21 cellular contexts compared by ENCODE assay signal in genomic region chr4:152563209-152563608, GRCh38. TPM values are rescaled to one million over a fixed set of nuclear protein-coding genes. Genes with fewer than 3 reads are reported as not detected.
DNase-seq lines count a peak whose midpoint lies in the region; ATAC-seq and TF ChIP-seq lines count a peak whose summit lies in the region.
"Had no signal": no experiment of that assay in that cellular context is flagged by ENCODE, and none has a peak within 500 bp of the region (broad histone marks: within the 10 kb centered on the region; RNA-seq: fewer than 3 reads in every experiment).

No MANE protein-coding gene starts in this region.

- intact Hi-C loops in activated CD4-positive, alpha-beta T cell treated with anti-CD3 and anti-CD28 coated beads, Interleukin-2, amount 10 ng/mL, durations not matched to agents 24 days and 14 days (cut with micrococcal nuclease) = no loop called here
- intact Hi-C loops in Right ventricle myocardium superior (cut with DNase I) = no loop called here

- no peak overlapping the region for H3K9ac ChIP-seq in endodermal cell (ENCODE audit: extremely low read depth, low read length, poor library complexity, severe bottlenecking)
- H3K9ac ChIP-seq: BLaER1, KMS-11, SK-N-SH had no signal

- H3K27ac Mint-ChIP-seq in activated CD4-positive, alpha-beta T cell treated with anti-CD3 and anti-CD28 coated beads, Interleukin-2, amount 10 ng/mL, durations not matched to agents 24 days and 14 days = no peak overlapping the region
- peak overlapping the region; percentile 12 for H3K27ac Mint-ChIP-seq in memory B cell
- H3K27ac Mint-ChIP-seq in endodermal cell = no peak overlapping the region
- H3K27ac Mint-ChIP-seq: CD4-positive, alpha-beta T cell; IgD-negative memory B cell had no signal

- no peak overlapping the region for H3K4me3 Mint-ChIP-seq in activated CD4-positive, alpha-beta T cell treated with anti-CD3 and anti-CD28 coated beads, Interleukin-2, amount 10 ng/mL, durations not matched to agents 24 days and 14 days
- peak overlapping the region; percentile 34 for H3K4me3 Mint-ChIP-seq in memory B cell
- no peak overlapping the region for H3K4me3 Mint-ChIP-seq in endodermal cell
- H3K4me3 Mint-ChIP-seq: CD4-positive, alpha-beta T cell had no signal

- no peak overlapping the region for H3K27ac ChIP-seq in endodermal cell (ENCODE audit: low read depth, low read length)
- H3K27ac ChIP-seq: BLaER1, HL-60, KMS-11 had no signal

- no peaks in the 10 kb centered on the region for H3K9me3 ChIP-seq in endodermal cell (ENCODE audit: control insufficient read depth, low read length)
- H3K9me3 ChIP-seq: BLaER1, SK-N-SH had no signal

- WGBS in endodermal cell (ENCODE audit: insufficient coverage in 1 of 2, insufficient read length in 1 of 2), 2 experiments = 80 to 100% methylated on average over 1 to 2 of the region's 2 CpGs

- no peaks in the 10 kb centered on the region for H3K36me3 Mint-ChIP-seq in activated CD4-positive, alpha-beta T cell treated with anti-CD3 and anti-CD28 coated beads, Interleukin-2, amount 10 ng/mL, durations not matched to agents 24 days and 14 days (ENCODE audit: low read depth)
- H3K36me3 Mint-ChIP-seq in memory B cell (no peaks in the 10 kb centered on the region), endodermal cell (ENCODE audit: low read depth) (no peaks in the 10 kb centered on the region)
- H3K36me3 Mint-ChIP-seq: IgD-negative memory B cell had no signal

- H3K4me1 Mint-ChIP-seq in activated CD4-positive, alpha-beta T cell treated with anti-CD3 and anti-CD28 coated beads, Interleukin-2, amount 10 ng/mL, durations not matched to agents 24 days and 14 days = peaks cover 4% of the 10 kb centered on the region
- H3K4me1 Mint-ChIP-seq in memory B cell (peaks cover 23% of the 10 kb centered on the region), endodermal cell (peaks cover 4% of the 10 kb centered on the region)

- no peaks in the 10 kb centered on the region for H3K4me1 ChIP-seq in endodermal cell (ENCODE audit: control insufficient read depth, insufficient read depth, low read length)
- H3K4me1 ChIP-seq: BLaER1 had no signal

- no peaks in the 10 kb centered on the region for H3K27me3 ChIP-seq in endodermal cell (ENCODE audit: control insufficient read depth, insufficient read depth, low read length, poor library complexity, severe bottlenecking)
- H3K27me3 ChIP-seq: BLaER1 had no signal

- peak; percentile 43 for DNase-seq in activated CD4-positive, alpha-beta T cell treated with anti-CD3 and anti-CD28 coated beads, Interleukin-2, amount 10 ng/mL, durations not matched to agents 24 days and 14 days
- DNase-seq in activated CD4-positive, alpha-beta T cell treated with anti-CD3 and anti-CD28 coated beads, Interleukin-2, amount 50 U/mL, for 1 hour = no peak
- DNase-seq in OCI-M1 (lab: John Stamatoyannopoulos, UW) (peak; percentile 49), memory B cell (ENCODE audit: low spot score in 2 of 2) (no peak), endodermal cell (no peak), NCI-H748 treated with DMSO at 0.1 percent for 48 hours (lab: John Stamatoyannopoulos, UW) (no peak), Right ventricle myocardium superior (no peak)
- DNase-seq: CD4-positive, alpha-beta T cell; NCI-H1092 treated with DMSO at 0.1 percent for 48 hours; NCI-H1436; NCI-H187; NCI-H2107; NCI-H524 treated with DMSO at 0.1 percent for 48 hours; NCI-H82; NK-92 treated with Interleukin-12 subunit alpha and Interleukin-12 subunit beta, amount 100 ng/mL, for 24 hours; SK-N-SH had no signal

- H3K9me3 Mint-ChIP-seq in activated CD4-positive, alpha-beta T cell treated with anti-CD3 and anti-CD28 coated beads, Interleukin-2, amount 10 ng/mL, durations not matched to agents 24 days and 14 days = no peaks in the 10 kb centered on the region
- no peaks in the 10 kb centered on the region for H3K9me3 Mint-ChIP-seq in memory B cell
- no peaks in the 10 kb centered on the region for H3K9me3 Mint-ChIP-seq in endodermal cell
- H3K9me3 Mint-ChIP-seq: CD4-positive, alpha-beta T cell; IgD-negative memory B cell had no signal

- no peak for TF ChIP-seq CTCF in endodermal cell (conservative IDR thresholded peaks at IDR 0.05)

- H3K4me3 ChIP-seq in endodermal cell (ENCODE audit: low read length) = no peak overlapping the region
- H3K4me3 ChIP-seq: BLaER1 had no signal

- no peaks in the 10 kb centered on the region for H3K36me3 ChIP-seq in endodermal cell (ENCODE audit: control insufficient read depth, insufficient read depth, low read length)
- H3K36me3 ChIP-seq: BLaER1 had no signal

- H3K27me3 Mint-ChIP-seq in activated CD4-positive, alpha-beta T cell treated with anti-CD3 and anti-CD28 coated beads, Interleukin-2, amount 10 ng/mL, durations not matched to agents 24 days and 14 days = no peaks in the 10 kb centered on the region
- H3K27me3 Mint-ChIP-seq in memory B cell (no peaks in the 10 kb centered on the region), endodermal cell (ENCODE audit: insufficient read depth) (no peaks in the 10 kb centered on the region)
- H3K27me3 Mint-ChIP-seq: CD4-positive, alpha-beta T cell; IgD-negative memory B cell had no signal

- ATAC-seq in memory B cell (ENCODE audit: low read depth) (peak; percentile 45), GM18861 (IDR thresholded peaks at IDR 0.05; ENCODE audit: unreplicated experiment) (no peak), Right ventricle myocardium superior (ENCODE audit: poor library complexity) (no peak)

RNA-seq across cellular contexts. Expression of gene FBXW7, which starts 27.3 kb away (rescaled TPM):
- total RNA-seq in activated CD4-positive, alpha-beta T cell treated with anti-CD3 and anti-CD28 coated beads, Interleukin-2, amount 10 ng/mL, durations not matched to agents 24 days and 14 days = 42.2 and 49.1 TPM in 2 replicates
- 10 to 100 TPM; 34.3 to 34.4 TPM for total RNA-seq in endodermal cell
- polyA plus RNA-seq in endodermal cell (2013, experiment 1 of 2) = 23.6 TPM
- 19.3 TPM for polyA plus RNA-seq in endodermal cell (2013, experiment 2 of 2)
- total RNA-seq in Right ventricle myocardium superior = 49.6 TPM

Comparison
In these comparisons a context has a peak if more than half of its experiments do, and no peak if none do; other contexts are left out.
1. DNase-seq: peak in activated CD4-positive, alpha-beta T cell treated with anti-CD3 and anti-CD28 coated beads, Interleukin-2, amount 10 ng/mL, durations not matched to agents 24 days and 14 days (single experiment) and OCI-M1 (single experiment); none in activated CD4-positive, alpha-beta T cell treated with anti-CD3 and anti-CD28 coated beads, Interleukin-2, amount 50 U/mL, for 1 hour (single experiment), memory B cell (0 of 2), endodermal cell (single experiment), NCI-H748 treated with DMSO at 0.1 percent for 48 hours (single experiment) and Right ventricle myocardium superior (single experiment).